17 cellular contexts compared by ENCODE assay signal in genomic region chr1:198019126-198019525, GRCh38.
"Had no signal": no experiment of that assay in that cellular context is flagged by ENCODE, and none has a peak within 500 bp of the region (broad histone marks: within the 10 kb centered on the region; RNA-seq: fewer than 3 reads in every experiment).

No MANE protein-coding gene starts in this region.

- H3K27ac ChIP-seq: gastroesophageal sphincter, heart left ventricle, left ventricle myocardium inferior, prostate gland, testis, upper lobe of right lung had no signal

- ATAC-seq: gastroesophageal sphincter, heart left ventricle, right cardiac atrium, upper lobe of right lung had no signal

- H3K36me3 ChIP-seq: gastroesophageal sphincter, heart left ventricle, left ventricle myocardium inferior, prostate gland, upper lobe of right lung had no signal

- DNase-seq: activated CD4-positive, alpha-beta T cell treated with anti-CD3 and anti-CD28 coated beads, Interleukin-2, amount 10 ng/mL, durations not matched to agents 24 days and 14 days; activated naive CD4-positive, alpha-beta T cell treated with Interleukin-2 at 50 U/mL for 16 hours; activated naive CD8-positive, alpha-beta T cell treated with anti-CD3 and anti-CD28 coated beads, Interleukin-2, amount 10 ng/mL, durations not matched to agents 7 days and 5 days; activated T-cell treated with anti-CD3 and anti-CD28 coated beads, Interleukin-2, amount 50 U/mL, for 24 hours; anterior cingulate cortex; cerebellar nuclear complex; cortex of kidney; heart left ventricle; left ventricle myocardium inferior; nephron progenitor cell; occipital lobe; right cardiac atrium; stimulated activated CD4-positive, alpha-beta T cell treated with anti-CD3 and anti-CD28 coated beads, Interleukin-4, amount 100 ng/mL, for 24 hours; testis; upper lobe of right lung had no signal

- H3K4me1 ChIP-seq: gastroesophageal sphincter, heart left ventricle, left ventricle myocardium inferior, prostate gland, testis, upper lobe of right lung had no signal

- H3K4me3 ChIP-seq: gastroesophageal sphincter, heart left ventricle, left ventricle myocardium inferior, prostate gland, testis, upper lobe of right lung had no signal

- H3K9me3 ChIP-seq: gastroesophageal sphincter, heart left ventricle, prostate gland, testis, upper lobe of right lung had no signal

- H3K27me3 ChIP-seq: gastroesophageal sphincter, heart left ventricle, testis, upper lobe of right lung had no signal
